21 cellular contexts compared by ENCODE assay signal in genomic region chr20:36881331-36881730, GRCh38. TPM values are rescaled to one million over a fixed set of nuclear protein-coding genes. Genes with fewer than 3 reads are reported as not detected.
"Had no signal": no experiment of that assay in that cellular context is flagged by ENCODE, and none has a peak within 500 bp of the region (broad histone marks: within the 10 kb centered on the region; RNA-seq: fewer than 3 reads in every experiment).

No MANE protein-coding gene starts in this region.

- H3K4me3 ChIP-seq: heart right ventricle, lung, thyroid gland had no signal

- H3K4me3 Mint-ChIP-seq: activated CD4-positive, alpha-beta T cell treated with anti-CD3 and anti-CD28 coated beads, Interleukin-2, amount 10 ng/mL, durations not matched to agents 7 days and 5 days; activated CD8-positive, alpha-beta T cell treated with anti-CD3 and anti-CD28 coated beads, Interleukin-2, amount 10 ng/mL, durations not matched to agents 7 days and 5 days; activated naive CD4-positive, alpha-beta T cell treated with anti-CD3 and anti-CD28 coated beads for 36 hours; dendritic cell treated with granulocyte-macrophage colony-stimulating factor and Interleukin-4, amounts not matched to agents 40 ng/mL and 50 ng/mL, for 4 days; naive thymus-derived CD4-positive, alpha-beta T cell; neural crest cell had no signal

- H3K4me1 Mint-ChIP-seq: activated CD4-positive, alpha-beta T cell treated with anti-CD3 and anti-CD28 coated beads, Interleukin-2, amount 10 ng/mL, durations not matched to agents 7 days and 5 days had no signal

- H3K36me3 ChIP-seq: heart right ventricle, thyroid gland had no signal

- DNase-seq: activated CD4-positive, alpha-beta T cell treated with anti-CD3 and anti-CD28 coated beads, Interleukin-2, amount 10 ng/mL, durations not matched to agents 7 days and 5 days; activated CD8-positive, alpha-beta T cell treated with anti-CD3 and anti-CD28 coated beads, Interleukin-2, amount 10 ng/mL, durations not matched to agents 7 days and 5 days; amygdala; cerebellar nuclear complex; effector CD4-positive, alpha-beta T cell; erythroblast; foreskin fibroblast; heart right ventricle; naive thymus-derived CD4-positive, alpha-beta T cell; occipital lobe; stimulated activated CD4-positive, alpha-beta T cell treated with anti-CD3 and anti-CD28 coated beads, Interleukin-4, amount 100 ng/mL, for 1 hour; substantia nigra; thyroid gland had no signal

- H3K9me3 Mint-ChIP-seq: activated CD4-positive, alpha-beta T cell treated with anti-CD3 and anti-CD28 coated beads, Interleukin-2, amount 10 ng/mL, durations not matched to agents 7 days and 5 days; activated naive CD4-positive, alpha-beta T cell treated with anti-CD3 and anti-CD28 coated beads for 36 hours; dendritic cell treated with granulocyte-macrophage colony-stimulating factor and Interleukin-4, amounts not matched to agents 40 ng/mL and 50 ng/mL, for 4 days; neural crest cell had no signal

- H3K27ac Mint-ChIP-seq: activated CD8-positive, alpha-beta T cell treated with anti-CD3 and anti-CD28 coated beads, Interleukin-2, amount 10 ng/mL, durations not matched to agents 7 days and 5 days; activated naive CD4-positive, alpha-beta T cell treated with anti-CD3 and anti-CD28 coated beads for 36 hours; dendritic cell treated with granulocyte-macrophage colony-stimulating factor and Interleukin-4, amounts not matched to agents 40 ng/mL and 50 ng/mL, for 4 days; naive thymus-derived CD4-positive, alpha-beta T cell had no signal

- H3K4me1 ChIP-seq: heart right ventricle had no signal

- H3K27me3 Mint-ChIP-seq: activated CD4-positive, alpha-beta T cell treated with anti-CD3 and anti-CD28 coated beads, Interleukin-2, amount 10 ng/mL, durations not matched to agents 7 days and 5 days; dendritic cell treated with granulocyte-macrophage colony-stimulating factor and Interleukin-4, amounts not matched to agents 40 ng/mL and 50 ng/mL, for 4 days; naive thymus-derived CD4-positive, alpha-beta T cell had no signal

- H3K27me3 ChIP-seq: heart right ventricle, thyroid gland had no signal

- H3K9me3 ChIP-seq: heart right ventricle, thyroid gland had no signal

- H3K27ac ChIP-seq: heart right ventricle, thyroid gland had no signal

- ATAC-seq: activated CD8-positive, alpha-beta T cell treated with anti-CD3 and anti-CD28 coated beads, Interleukin-2, amount 10 ng/mL, durations not matched to agents 7 days and 5 days; heart right ventricle; naive thymus-derived CD4-positive, alpha-beta T cell; sciatic nerve had no signal

RNA-seq across cellular contexts. Expression of gene TLDC2, which starts 5.4 kb away (rescaled TPM):
- total RNA-seq: activated CD4-positive, alpha-beta T cell treated with anti-CD3 and anti-CD28 coated beads, Interleukin-2, amount 10 ng/mL, durations not matched to agents 7 days and 5 days; activated CD8-positive, alpha-beta T cell treated with anti-CD3 and anti-CD28 coated beads, Interleukin-2, amount 10 ng/mL, durations not matched to agents 7 days and 5 days; activated naive CD4-positive, alpha-beta T cell treated with anti-CD3 and anti-CD28 coated beads for 36 hours; heart right ventricle; left lobe of liver; mesenteric fat pad; neural crest cell; T-helper 2 cell treated with Interferon-gamma antibody and Interleukin-4, amounts not matched to agents 100 ng/mL and 5 ng/mL, for 36 hours had no signal
